ENCODE assay signal across 8 cellular contexts in genomic region chr1:33367488-33368405, GRCh38. TPM values are rescaled to one million over a fixed set of nuclear protein-coding genes. Genes with fewer than 3 reads are reported as not detected.
DNase-seq lines count a peak whose midpoint lies in the region; ATAC-seq and TF ChIP-seq lines count a peak whose summit lies in the region.

No MANE protein-coding gene starts in this region.

- H3K27ac Mint-ChIP-seq in activated T-helper 2 cell treated with anti-CD3 and anti-CD28 coated beads, Interferon-gamma antibody, Interleukin-2, Interleukin-4, amounts not matched to agents 10 μg/mL and 5 μg/mL and 100 μg/mL, durations not matched to agents 14 hours and 24 hours and 36 hours = no peak overlapping the region
- peak overlapping the region; percentile 62 for H3K27ac Mint-ChIP-seq in neural crest cell (ENCODE audit: unreplicated experiment)

- TF ChIP-seq CTCF in GM12872 (IDR thresholded peaks at IDR 0.05; ENCODE audit: insufficient read depth, low read depth, low read length) (peak; percentile 94), neural crest cell (conservative IDR thresholded peaks at IDR 0.05) (peak; percentile 98)

- DNase-seq in HUDEP-2 (lab: John Stamatoyannopoulos, UW; ENCODE audit: unreplicated experiment in 76 of 76) = peak in 65 of 76 experiments; percentile 6 to 83 (median 57)
- DNase-seq in RPMI7951 (ENCODE audit: low read depth) = peak; percentile 78
- DNase-seq in activated T-helper 2 cell treated with anti-CD3 and anti-CD28 coated beads, Interferon-gamma antibody, Interleukin-2, Interleukin-4, amounts not matched to agents 10 μg/mL and 5 μg/mL and 100 μg/mL, durations not matched to agents 14 hours and 24 hours and 36 hours (ENCODE audit: low spot score) = peak; percentile 76
- DNase-seq in fibroblast of the conjunctiva (ENCODE audit: low read depth) = peak; percentile 75
- DNase-seq in neural crest cell (ENCODE audit: low read depth, low spot score) = peak; percentile 94
- DNase-seq in stimulated activated naive CD8-positive, alpha-beta T cell treated with anti-CD3 and anti-CD28 coated beads, Interleukin-15, Interleukin-2, amounts not matched to agents 100 U/mL and 50 U/mL, for 24 hours = peak; percentile 90

- intact Hi-C loops in activated T-helper 2 cell treated with anti-CD3 and anti-CD28 coated beads, Interferon-gamma antibody, Interleukin-2, Interleukin-4, amounts not matched to agents 10 μg/mL and 5 μg/mL and 100 μg/mL, durations not matched to agents 14 hours and 24 hours and 36 hours (cut with micrococcal nuclease) = loop anchor here (1.0 to 5.0 kb wide), 3 partner anchors 72 to 150 kb away; partner anchors contain the start of gene ZSCAN20

- peak; percentile 80 for ATAC-seq in stimulated activated naive CD8-positive, alpha-beta T cell treated with anti-CD3 and anti-CD28 coated beads, Interleukin-15, Interleukin-2, amounts not matched to agents 100 U/mL and 50 U/mL, for 24 hours
- no peak for ATAC-seq in GM18520 (IDR thresholded peaks at IDR 0.05; ENCODE audit: unreplicated experiment)

- H3K4me1 Mint-ChIP-seq in activated T-helper 2 cell treated with anti-CD3 and anti-CD28 coated beads, Interferon-gamma antibody, Interleukin-2, Interleukin-4, amounts not matched to agents 10 μg/mL and 5 μg/mL and 100 μg/mL, durations not matched to agents 14 hours and 24 hours and 36 hours (ENCODE audit: low read depth) = peaks cover 2% of the 10 kb centered on the region
- peaks cover 57% of the 10 kb centered on the region for H3K4me1 Mint-ChIP-seq in neural crest cell

- no peaks in the 10 kb centered on the region for H3K9me3 Mint-ChIP-seq in activated T-helper 2 cell treated with anti-CD3 and anti-CD28 coated beads, Interferon-gamma antibody, Interleukin-2, Interleukin-4, amounts not matched to agents 10 μg/mL and 5 μg/mL and 100 μg/mL, durations not matched to agents 14 hours and 24 hours and 36 hours
- H3K9me3 Mint-ChIP-seq in neural crest cell = no peaks in the 10 kb centered on the region

- H3K27me3 Mint-ChIP-seq in activated T-helper 2 cell treated with anti-CD3 and anti-CD28 coated beads, Interferon-gamma antibody, Interleukin-2, Interleukin-4, amounts not matched to agents 10 μg/mL and 5 μg/mL and 100 μg/mL, durations not matched to agents 14 hours and 24 hours and 36 hours (ENCODE audit: low read depth) = no peaks in the 10 kb centered on the region
- no peaks in the 10 kb centered on the region for H3K27me3 Mint-ChIP-seq in neural crest cell (ENCODE audit: low read depth)

- no peaks in the 10 kb centered on the region for H3K36me3 Mint-ChIP-seq in activated T-helper 2 cell treated with anti-CD3 and anti-CD28 coated beads, Interferon-gamma antibody, Interleukin-2, Interleukin-4, amounts not matched to agents 10 μg/mL and 5 μg/mL and 100 μg/mL, durations not matched to agents 14 hours and 24 hours and 36 hours (ENCODE audit: low read depth)
- peaks cover 4% of the 10 kb centered on the region for H3K36me3 Mint-ChIP-seq in neural crest cell (ENCODE audit: low read depth)

- no peak overlapping the region for H3K4me3 Mint-ChIP-seq in activated T-helper 2 cell treated with anti-CD3 and anti-CD28 coated beads, Interferon-gamma antibody, Interleukin-2, Interleukin-4, amounts not matched to agents 10 μg/mL and 5 μg/mL and 100 μg/mL, durations not matched to agents 14 hours and 24 hours and 36 hours (ENCODE audit: low read depth)
- H3K4me3 Mint-ChIP-seq in neural crest cell = peak overlapping the region; percentile 64

RNA-seq across cellular contexts. Expression of gene A3GALT2, which starts 46.8 kb away (rescaled TPM):
- total RNA-seq in RPMI7951 (2014; rRNA removed; shearing (Covaris generic)) = not detected in 2 replicates
- total RNA-seq in activated T-helper 2 cell treated with anti-CD3 and anti-CD28 coated beads, Interferon-gamma antibody, Interleukin-2, Interleukin-4, amounts not matched to agents 10 μg/mL and 5 μg/mL and 100 μg/mL, durations not matched to agents 14 hours and 24 hours and 36 hours = not detected in 2 replicates
- not detected in 2 replicates for total RNA-seq in neural crest cell
